ENCODE assay signal across 31 cellular contexts in the genomic region with DNA sequence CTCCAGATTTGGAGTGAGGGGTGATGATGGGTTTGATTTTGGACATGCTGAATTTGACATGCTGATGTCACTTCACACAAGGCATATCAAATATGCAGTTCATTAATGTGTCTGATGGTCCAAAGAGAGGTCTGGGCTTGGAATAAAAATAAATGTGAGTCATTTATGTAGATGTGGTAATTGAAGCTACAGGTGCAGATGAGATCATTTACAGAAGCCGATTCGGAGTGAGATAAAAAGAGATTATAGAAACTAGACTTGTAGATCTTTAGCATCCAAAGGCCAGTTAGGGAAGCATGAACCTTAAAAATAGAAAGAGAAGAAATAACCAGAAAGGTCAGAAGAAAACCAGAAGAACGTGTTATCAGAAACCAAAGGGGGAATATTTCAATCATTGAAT.
"Had no signal": no experiment of that assay in that cellular context is flagged by ENCODE, and none has a peak within 500 bp of the region (broad histone marks: within the 10 kb centered on the region; RNA-seq: fewer than 3 reads in every experiment).

No MANE protein-coding gene starts in this region.

- H3K27me3 ChIP-seq: adrenal gland, body of pancreas, esophagus muscularis mucosa, foreskin keratinocyte, gastrocnemius medialis, heart left ventricle had no signal

- H3K4me1 ChIP-seq: adrenal gland, body of pancreas, esophagus muscularis mucosa, foreskin keratinocyte, gastrocnemius medialis, heart left ventricle had no signal

- H3K9me3 ChIP-seq: adrenal gland, body of pancreas, esophagus muscularis mucosa, gastrocnemius medialis, heart left ventricle had no signal

- H3K4me1 Mint-ChIP-seq: activated CD4-positive, alpha-beta T cell treated with anti-CD3 and anti-CD28 coated beads, Interleukin-2, amount 10 ng/mL, durations not matched to agents 7 days and 5 days; activated naive CD4-positive, alpha-beta T cell treated with anti-CD3 and anti-CD28 coated beads, Interleukin-2, amount 50 U/mL, for 24 hours; activated naive CD8-positive, alpha-beta T cell treated with anti-CD3 and anti-CD28 coated beads for 36 hours; activated naive CD8-positive, alpha-beta T cell treated with anti-CD3 and anti-CD28 coated beads, Interleukin-2, amount 50 U/mL, for 24 hours; activated T-helper 17 cell treated with anti-CD3 and anti-CD28 coated beads, Interleukin-2, amount 50 U/mL, for 72 hours; T-helper 17 cell had no signal

- H3K9me3 Mint-ChIP-seq: activated CD4-positive, alpha-beta T cell treated with anti-CD3 and anti-CD28 coated beads, Interleukin-2, amount 10 ng/mL, durations not matched to agents 7 days and 5 days; activated CD8-positive, alpha-beta T cell treated with anti-CD3 and anti-CD28 coated beads for 36 hours; activated naive CD4-positive, alpha-beta T cell treated with anti-CD3 and anti-CD28 coated beads for 36 hours; activated naive CD4-positive, alpha-beta T cell treated with anti-CD3 and anti-CD28 coated beads, Interleukin-2, amount 50 U/mL, for 24 hours had no signal

- H3K4me3 Mint-ChIP-seq: activated CD4-positive, alpha-beta T cell treated with anti-CD3 and anti-CD28 coated beads, Interleukin-2, amount 10 ng/mL, durations not matched to agents 7 days and 5 days; activated CD8-positive, alpha-beta T cell treated with anti-CD3 and anti-CD28 coated beads for 36 hours; activated naive CD4-positive, alpha-beta T cell treated with anti-CD3 and anti-CD28 coated beads for 36 hours; activated naive CD4-positive, alpha-beta T cell treated with anti-CD3 and anti-CD28 coated beads, Interleukin-2, amount 50 U/mL, for 24 hours; activated naive CD8-positive, alpha-beta T cell treated with anti-CD3 and anti-CD28 coated beads for 36 hours; activated naive CD8-positive, alpha-beta T cell treated with anti-CD3 and anti-CD28 coated beads, Interleukin-2, amount 50 U/mL, for 24 hours; activated T-cell treated with anti-CD3 and anti-CD28 coated beads, Interleukin-2, amount 50 U/mL, for 4 hours; activated T-helper 17 cell treated with anti-CD3 and anti-CD28 coated beads, Interleukin-2, amount 50 U/mL, for 72 hours; effector memory CD8-positive, alpha-beta T cell; T-helper 17 cell; T-helper 2 cell treated with Interferon-gamma antibody and Interleukin-4, amounts not matched to agents 5 μg/mL and 100 μg/mL, for 36 hours had no signal

- H3K36me3 ChIP-seq: adrenal gland, esophagus muscularis mucosa, gastrocnemius medialis, heart left ventricle had no signal

- DNase-seq: activated CD4-positive, alpha-beta T cell treated with anti-CD3 and anti-CD28 coated beads for 1 hour; activated CD4-positive, alpha-beta T cell treated with anti-CD3 and anti-CD28 coated beads for 4 hours; activated CD4-positive, alpha-beta T cell treated with anti-CD3 and anti-CD28 coated beads, Interleukin-2, amount 10 ng/mL, durations not matched to agents 7 days and 5 days; activated CD4-positive, alpha-beta T cell treated with anti-CD3 and anti-CD28 coated beads, Interleukin-2, amount 50 U/mL, for 4 hours; activated CD8-positive, alpha-beta memory T cell treated with anti-CD3 and anti-CD28 coated beads for 24 hours; activated CD8-positive, alpha-beta T cell treated with anti-CD3 and anti-CD28 coated beads for 36 hours; activated effector memory CD4-positive, alpha-beta T cell treated with Interleukin-2 at 50 U/mL for 16 hours; activated naive CD4-positive, alpha-beta T cell treated with anti-CD3 and anti-CD28 coated beads for 36 hours; activated naive CD8-positive, alpha-beta T cell treated with anti-CD3 and anti-CD28 coated beads for 36 hours; activated naive CD8-positive, alpha-beta T cell treated with anti-CD3 and anti-CD28 coated beads, Interleukin-2, amount 50 U/mL, for 24 hours; activated T-cell treated with anti-CD3 and anti-CD28 coated beads, Interleukin-2, amount 50 U/mL, for 4 hours; adrenal gland; amygdala; aorta; body of pancreas; caudate nucleus; cortex of kidney; dermis blood vessel endothelial cell; effector CD4-positive, alpha-beta T cell; effector memory CD8-positive, alpha-beta T cell; erythroblast; gastrocnemius medialis; glutamatergic neuron; heart left ventricle; T-helper 17 cell; T1000 had no signal

- H3K27ac Mint-ChIP-seq: activated CD4-positive, alpha-beta T cell treated with anti-CD3 and anti-CD28 coated beads, Interleukin-2, amount 10 ng/mL, durations not matched to agents 7 days and 5 days; activated CD8-positive, alpha-beta T cell treated with anti-CD3 and anti-CD28 coated beads for 36 hours; activated naive CD4-positive, alpha-beta T cell treated with anti-CD3 and anti-CD28 coated beads for 36 hours; activated naive CD4-positive, alpha-beta T cell treated with anti-CD3 and anti-CD28 coated beads, Interleukin-2, amount 50 U/mL, for 24 hours; activated naive CD8-positive, alpha-beta T cell treated with anti-CD3 and anti-CD28 coated beads for 36 hours; activated naive CD8-positive, alpha-beta T cell treated with anti-CD3 and anti-CD28 coated beads, Interleukin-2, amount 50 U/mL, for 24 hours; activated T-helper 17 cell treated with anti-CD3 and anti-CD28 coated beads, Interleukin-2, amount 50 U/mL, for 72 hours; effector memory CD8-positive, alpha-beta T cell; T-helper 17 cell; T-helper 2 cell treated with Interferon-gamma antibody and Interleukin-4, amounts not matched to agents 5 μg/mL and 100 μg/mL, for 36 hours had no signal

- H3K27ac ChIP-seq: adrenal gland, body of pancreas, esophagus muscularis mucosa, foreskin keratinocyte, gastrocnemius medialis, heart left ventricle had no signal

- H3K4me3 ChIP-seq: adrenal gland, body of pancreas, esophagus muscularis mucosa, gastrocnemius medialis, heart left ventricle had no signal

- H3K27me3 Mint-ChIP-seq: activated CD4-positive, alpha-beta T cell treated with anti-CD3 and anti-CD28 coated beads, Interleukin-2, amount 10 ng/mL, durations not matched to agents 7 days and 5 days; activated CD8-positive, alpha-beta T cell treated with anti-CD3 and anti-CD28 coated beads for 36 hours; activated naive CD4-positive, alpha-beta T cell treated with anti-CD3 and anti-CD28 coated beads, Interleukin-2, amount 50 U/mL, for 24 hours; activated naive CD8-positive, alpha-beta T cell treated with anti-CD3 and anti-CD28 coated beads for 36 hours; activated naive CD8-positive, alpha-beta T cell treated with anti-CD3 and anti-CD28 coated beads, Interleukin-2, amount 50 U/mL, for 24 hours; activated T-helper 17 cell treated with anti-CD3 and anti-CD28 coated beads, Interleukin-2, amount 50 U/mL, for 72 hours; effector memory CD8-positive, alpha-beta T cell; T-helper 17 cell had no signal

- H3K36me3 Mint-ChIP-seq: activated naive CD4-positive, alpha-beta T cell treated with anti-CD3 and anti-CD28 coated beads, Interleukin-2, amount 50 U/mL, for 24 hours; activated naive CD8-positive, alpha-beta T cell treated with anti-CD3 and anti-CD28 coated beads for 36 hours had no signal

- ATAC-seq: activated CD8-positive, alpha-beta T cell treated with anti-CD3 and anti-CD28 coated beads for 36 hours; activated naive CD8-positive, alpha-beta T cell treated with anti-CD3 and anti-CD28 coated beads, Interleukin-2, amount 50 U/mL, for 24 hours; activated T-cell treated with anti-CD3 and anti-CD28 coated beads, Interleukin-2, amount 50 U/mL, for 4 hours; activated T-helper 17 cell treated with anti-CD3 and anti-CD28 coated beads, Interleukin-2, amount 50 U/mL, for 72 hours; body of pancreas; effector memory CD8-positive, alpha-beta T cell; gastrocnemius medialis; heart left ventricle; T-helper 17 cell had no signal
